12 cellular contexts compared by ENCODE assay signal in the genomic region with DNA sequence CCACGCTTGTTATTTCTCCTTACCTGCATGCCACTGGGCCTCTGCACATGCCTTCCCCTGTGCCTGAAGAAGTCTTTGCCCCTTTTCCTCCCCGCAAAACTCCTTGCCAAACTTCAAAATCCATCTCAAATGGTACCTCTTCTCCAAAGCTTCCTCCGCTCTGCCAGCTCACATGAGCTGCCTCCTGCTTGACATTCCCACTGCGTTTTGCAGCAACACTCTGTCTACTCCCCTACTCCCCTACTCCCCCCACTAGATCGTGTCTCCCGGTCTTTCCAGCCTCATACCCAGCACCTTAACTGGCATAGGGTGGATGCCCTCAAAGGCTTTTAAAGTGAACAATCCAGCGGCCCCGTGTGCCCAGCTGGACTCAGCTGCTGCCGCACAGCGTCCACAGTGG.
DNase-seq lines count a peak whose midpoint lies in the region; ATAC-seq, FAIRE-seq and TF ChIP-seq lines count a peak whose summit lies in the region.
"Had no signal": no experiment of that assay in that cellular context is flagged by ENCODE, and none has a peak within 500 bp of the region (broad histone marks: within the 10 kb centered on the region; RNA-seq: fewer than 3 reads in every experiment).

No MANE protein-coding gene starts in this region.

- H3K27me3 ChIP-seq in ACC112 (ENCODE audit: insufficient read depth, low read length) (no peaks in the 10 kb centered on the region), astrocyte (ENCODE audit: insufficient read depth, low read length) (no peaks in the 10 kb centered on the region), left lung (no peaks in the 10 kb centered on the region), skeletal muscle satellite cell (ENCODE audit: control insufficient read depth, insufficient read depth, low read length) (no peaks in the 10 kb centered on the region)

- FAIRE-seq in astrocyte (lab: Jason Lieb, UNC) = no peak

- H3K9ac ChIP-seq in astrocyte (ENCODE audit: low read length) (peak overlapping the region; percentile 77), skeletal muscle satellite cell (ENCODE audit: low read depth, low read length) (peak overlapping the region; percentile 56)

- H3K27ac Mint-ChIP-seq in astrocyte (ENCODE audit: unreplicated experiment) = peak overlapping the region; percentile 98
- H3K27ac Mint-ChIP-seq: natural killer cell treated with Interleukin-12 subunit alpha and Interleukin-12 subunit beta and Interleukin-15 and Interleukin-18, amount 100 ng/mL, for 72 hours had no signal

- H3K27me3 Mint-ChIP-seq in astrocyte (ENCODE audit: low read depth, unreplicated experiment) = no peaks in the 10 kb centered on the region

- peaks cover 75% of the 10 kb centered on the region for H3K4me1 ChIP-seq in ACC112 (ENCODE audit: control insufficient read depth, insufficient read depth, low read length, unreplicated experiment)
- H3K4me1 ChIP-seq in astrocyte (ENCODE audit: insufficient read depth, low read length) = peaks cover 95% of the 10 kb centered on the region
- peaks cover 78 to 100% of the 10 kb centered on the region in 2 donors for H3K4me1 ChIP-seq in left lung
- peaks cover 91% of the 10 kb centered on the region for H3K4me1 ChIP-seq in skeletal muscle satellite cell (ENCODE audit: control insufficient read depth, insufficient read depth, low read length)

- peak overlapping the region; percentile 71 for H3K4me3 Mint-ChIP-seq in astrocyte (ENCODE audit: unreplicated experiment)
- H3K4me3 Mint-ChIP-seq: natural killer cell treated with Interleukin-12 subunit alpha and Interleukin-12 subunit beta and Interleukin-15 and Interleukin-18, amount 100 ng/mL, for 72 hours had no signal

- intact Hi-C loops in left lung (cut with DNase I) = no loop called here

- H2AFZ ChIP-seq in ACC112 (ENCODE audit: low read length, unreplicated experiment) (no peak overlapping the region), astrocyte (ENCODE audit: low read depth, low read length) (no peak overlapping the region)

- H3K4me2 ChIP-seq in astrocyte (ENCODE audit: low read length) (peak overlapping the region; percentile 69), skeletal muscle satellite cell (ENCODE audit: low read length) (peak overlapping the region; percentile 71)

- H3K36me3 Mint-ChIP-seq in astrocyte (ENCODE audit: low read depth, unreplicated experiment) = peaks cover 16% of the 10 kb centered on the region
- H3K36me3 Mint-ChIP-seq: natural killer cell treated with Interleukin-12 subunit alpha and Interleukin-12 subunit beta and Interleukin-15 and Interleukin-18, amount 100 ng/mL, for 72 hours had no signal

- H3K4me3 ChIP-seq in ACC112 (ENCODE audit: low read depth, low read length) = no peak overlapping the region
- H3K4me3 ChIP-seq in astrocyte (ENCODE audit: insufficient read depth, low read depth, low read length) = no peak overlapping the region
- H3K4me3 ChIP-seq in left lung = peak overlapping the region in 1 of 2 donors; percentile 6
- peak overlapping the region; percentile 25 for H3K4me3 ChIP-seq in skeletal muscle satellite cell (ENCODE audit: low read length)

- H3K27ac ChIP-seq in ACC112 (ENCODE audit: low read depth, low read length) (peak overlapping the region; percentile 84), astrocyte (ENCODE audit: low read depth, low read length) (peak overlapping the region; percentile 95), left lung (peak overlapping the region; percentile 78 to 79)

- DNase-seq in astrocyte (ENCODE audit: low read depth) (no peak), left lung (no peak), KG1 (lab: John Stamatoyannopoulos, UW) (no peak), 8988T (no peak), DMS153 treated with DMSO at 0.1 percent for 48 hours (lab: John Stamatoyannopoulos, UW; ENCODE audit: unreplicated experiment) (no peak)
- DNase-seq: NCI-H345; RPMI8226; stimulated activated naive CD4-positive, alpha-beta T cell had no signal

- H3K79me2 ChIP-seq in ACC112 (ENCODE audit: control insufficient read depth, insufficient read depth, low read length, unreplicated experiment) = peaks cover 79% of the 10 kb centered on the region
- H3K79me2 ChIP-seq in astrocyte (ENCODE audit: insufficient read depth, low read length) = peaks cover 89% of the 10 kb centered on the region

- H3K9me3 Mint-ChIP-seq in astrocyte (ENCODE audit: unreplicated experiment) = peaks cover 2% of the 10 kb centered on the region
- H3K9me3 Mint-ChIP-seq: natural killer cell treated with Interleukin-12 subunit alpha and Interleukin-12 subunit beta and Interleukin-15 and Interleukin-18, amount 100 ng/mL, for 72 hours had no signal

- H3K9me3 ChIP-seq in astrocyte (ENCODE audit: insufficient read depth, low read depth, low read length) (no peaks in the 10 kb centered on the region), left lung (no peaks in the 10 kb centered on the region), skeletal muscle satellite cell (replicated peaks; ENCODE audit: low read length) (no peaks in the 10 kb centered on the region)

- H4K20me1 ChIP-seq in astrocyte (ENCODE audit: insufficient read depth, low read length) = peaks cover 21% of the 10 kb centered on the region

- no peaks in the 10 kb centered on the region for H3K36me3 ChIP-seq in ACC112 (ENCODE audit: insufficient read depth, low read length)
- H3K36me3 ChIP-seq in astrocyte (ENCODE audit: insufficient read depth, low read length) = no peaks in the 10 kb centered on the region
- no peaks in the 10 kb centered on the region for H3K36me3 ChIP-seq in left lung
- H3K36me3 ChIP-seq in skeletal muscle satellite cell (ENCODE audit: insufficient read depth, low read length) = peaks cover 7% of the 10 kb centered on the region

- no peak for TF ChIP-seq CTCF in astrocyte (IDR thresholded peaks at IDR 0.05; ENCODE audit: insufficient read depth, low read depth, low read length)
- TF ChIP-seq CTCF in left lung (IDR thresholded peaks at IDR 0.05) = no peak

- ATAC-seq in left lung (no peak), GM19397 (IDR thresholded peaks at IDR 0.05; ENCODE audit: unreplicated experiment) (no peak)
- ATAC-seq: natural killer cell treated with Interleukin-12 subunit alpha and Interleukin-12 subunit beta and Interleukin-15 and Interleukin-18, amount 100 ng/mL, for 72 hours had no signal

- H3K4me1 Mint-ChIP-seq in astrocyte (ENCODE audit: low read depth, unreplicated experiment) = peaks cover 74% of the 10 kb centered on the region
